ENCODE assay signal across 9 cellular contexts in the genomic region with DNA sequence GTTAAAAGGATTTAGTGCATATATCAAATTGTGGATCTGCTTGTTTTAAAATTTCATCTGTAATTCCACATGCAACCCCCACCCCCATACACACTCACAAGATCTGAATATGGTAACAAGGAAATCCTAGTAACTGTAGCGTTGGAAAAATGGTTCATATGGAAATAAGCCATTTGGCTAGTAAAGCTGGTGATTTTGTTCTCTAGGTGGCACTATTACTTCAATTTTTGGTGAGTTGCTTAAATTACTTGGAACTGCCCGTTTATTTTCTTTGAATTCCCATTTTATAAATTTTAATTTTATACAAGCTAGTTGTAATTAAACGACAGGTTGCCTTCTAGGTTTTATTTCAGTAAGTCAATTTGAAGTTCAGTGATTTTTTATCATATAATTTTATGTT. TPM values are rescaled to one million over a fixed set of nuclear protein-coding genes. Genes with fewer than 3 reads are reported as not detected.
DNase-seq lines count a peak whose midpoint lies in the region; ATAC-seq, FAIRE-seq and TF ChIP-seq lines count a peak whose summit lies in the region.
"Had no signal": no experiment of that assay in that cellular context is flagged by ENCODE, and none has a peak within 500 bp of the region (broad histone marks: within the 10 kb centered on the region; RNA-seq: fewer than 3 reads in every experiment).

No MANE protein-coding gene starts in this region.

- CTCF ChIA-PET in PC-3 (lab: Charles Lee): interaction anchor here (0.5 to 0.9 kb wide), 7 partner anchors 81 to 1634 kb away, joined by 3 to 13 read pairs (median 7); no protein-coding TSS in a partner anchor
- CTCF ChIA-PET in CD4-positive, alpha-beta memory T cell (lab: Charles Lee; ENCODE audit: partially characterized antibody): no interaction called here

- H3K9me3 Mint-ChIP-seq in CD4-positive, alpha-beta memory T cell: peaks cover 0 to 3% (median 0%) of the 10 kb centered on the region in 8 donors

- no peaks in the 10 kb centered on the region for H3K9me3 ChIP-seq in PC-3 (ENCODE audit: low read length)
- no peaks in the 10 kb centered on the region for H3K9me3 ChIP-seq in CD4-positive, alpha-beta memory T cell (ENCODE audit: control insufficient read depth in 1 of 2, low read length in 2 of 2)
- H3K9me3 ChIP-seq in T-helper 17 cell (ENCODE audit: control insufficient read depth, low read length, poor library complexity, severe bottlenecking): peaks cover 3% of the 10 kb centered on the region

- FAIRE-seq in GM19239 (lab: Jason Lieb, UNC): peak; percentile 4

- intact Hi-C loops in PC-3 (cut with micrococcal nuclease): loop anchor here (5.0 kb wide), 2 partner anchors 1327 to 1587 kb away; no protein-coding TSS in a partner anchor
- intact Hi-C loops in CD4-positive, alpha-beta memory T cell (cut with micrococcal nuclease): no loop called here

- H3K27ac Mint-ChIP-seq in CD4-positive, alpha-beta memory T cell: no peak overlapping the region
- H3K27ac Mint-ChIP-seq in T-helper 17 cell: no peak overlapping the region

- peak overlapping the region; percentile 42 for H3K4me2 ChIP-seq in PC-3 (ENCODE audit: low read length)

- H3K27ac ChIP-seq in PC-3 (ENCODE audit: low read length): no peak overlapping the region
- H3K27ac ChIP-seq in CD4-positive, alpha-beta memory T cell (ENCODE audit: low read depth, low read length): no peak overlapping the region
- H3K27ac ChIP-seq: coronary artery had no signal

- no peaks in the 10 kb centered on the region for H3F3A ChIP-seq in PC-3 (ENCODE audit: low read length, unreplicated experiment)

- ATAC-seq in PC-3 (no peak), HG03196 (IDR thresholded peaks at IDR 0.05; ENCODE audit: unreplicated experiment) (no peak), T-helper 17 cell (no peak), GM21381 (IDR thresholded peaks at IDR 0.05; ENCODE audit: unreplicated experiment) (no peak)

- peaks cover 7 to 15% (median 12%) of the 10 kb centered on the region in 4 donors for H3K4me1 Mint-ChIP-seq in CD4-positive, alpha-beta memory T cell
- peaks cover 8% of the 10 kb centered on the region for H3K4me1 Mint-ChIP-seq in T-helper 17 cell

- H3K4me3 Mint-ChIP-seq in CD4-positive, alpha-beta memory T cell: no peak overlapping the region
- H3K4me3 Mint-ChIP-seq in T-helper 17 cell: no peak overlapping the region

- H3K9ac ChIP-seq in PC-3 (ENCODE audit: low read length): no peak overlapping the region

- no peak overlapping the region for H3K4me3 ChIP-seq in PC-3 (ENCODE audit: low read length)
- no peak overlapping the region for H3K4me3 ChIP-seq in CD4-positive, alpha-beta memory T cell (ENCODE audit: low read length in 2 of 2)
- H3K4me3 ChIP-seq: coronary artery had no signal

- no peaks in the 10 kb centered on the region for H4K20me1 ChIP-seq in PC-3 (ENCODE audit: low read length)

- H3K36me3 ChIP-seq in PC-3 (ENCODE audit: low read depth, low read length): no peaks in the 10 kb centered on the region
- H3K36me3 ChIP-seq in CD4-positive, alpha-beta memory T cell (ENCODE audit: insufficient read depth, low read length): no peaks in the 10 kb centered on the region

- POLR2A ChIA-PET in PC-3 (lab: Charles Lee; ENCODE audit: unreplicated experiment): no interaction called here
- POLR2A ChIA-PET in CD4-positive, alpha-beta memory T cell (lab: Charles Lee; ENCODE audit: partially characterized antibody): no interaction called here

- no peaks in the 10 kb centered on the region for H3K9me2 ChIP-seq in PC-3 (replicated peaks; ENCODE audit: low read length)

- H3K4me1 ChIP-seq in PC-3 (ENCODE audit: insufficient read depth, low read length): peaks cover 26% of the 10 kb centered on the region
- H3K4me1 ChIP-seq in CD4-positive, alpha-beta memory T cell (ENCODE audit: insufficient read depth, low read length): peaks cover 12% of the 10 kb centered on the region

- DNase-seq in AG09319 (ENCODE audit: extremely low read depth, low read depth) (no peak), GM19239 (ENCODE audit: insufficient read length, low spot score) (no peak), PC-3 (peak; percentile 69), fibroblast of peridontal ligament (ENCODE audit: extremely low read depth) (peak; percentile 71), T-helper 17 cell (no peak)
- DNase-seq in CD4-positive, alpha-beta memory T cell: no peak

- TF ChIP-seq CTCF in AG09319 (IDR thresholded peaks at IDR 0.05; ENCODE audit: low read depth, low read length) (peak; percentile 31), PC-3 (conservative IDR thresholded peaks at IDR 0.05; ENCODE audit: low read depth, low read length) (peak; percentile 78)

- no peaks in the 10 kb centered on the region for H3K27me3 ChIP-seq in PC-3 (ENCODE audit: low read length)
- peaks cover 6% of the 10 kb centered on the region for H3K27me3 ChIP-seq in CD4-positive, alpha-beta memory T cell (ENCODE audit: insufficient read depth, low read length)

- no TSS peak for BruUV-seq in PC-3 (replicated peaks; lab: Mats Ljungman, UMichigan)

- no peaks in the 10 kb centered on the region for H3K36me3 Mint-ChIP-seq in CD4-positive, alpha-beta memory T cell
- H3K36me3 Mint-ChIP-seq in T-helper 17 cell (ENCODE audit: low read depth): peaks cover 4% of the 10 kb centered on the region

- H3K79me2 ChIP-seq in PC-3 (ENCODE audit: low read length): peaks cover 67% of the 10 kb centered on the region

- peaks cover 33 to 34% of the 10 kb centered on the region in 2 donors for H3K27me3 Mint-ChIP-seq in CD4-positive, alpha-beta memory T cell
- peaks cover 51% of the 10 kb centered on the region for H3K27me3 Mint-ChIP-seq in T-helper 17 cell

- peak overlapping the region; percentile 33 for H2AFZ ChIP-seq in PC-3 (ENCODE audit: low read length)

RNA-seq across cellular contexts. Expression of a gene that starts 5.3 kb away (rescaled TPM):
- total RNA-seq in PC-3 (2014; rRNA removed) (3.4 and 3.8 TPM in 2 replicates), T-helper 17 cell (not detected)
- not detected for total RNA-seq in CD4-positive, alpha-beta memory T cell
- polyA plus RNA-seq in CD4-positive, alpha-beta memory T cell: not detected

Comparison
In these comparisons a context has a peak if more than half of its experiments do, and no peak if none do; other contexts are left out.
1. DNase-seq: peak in PC-3 (single experiment) and fibroblast of peridontal ligament (single experiment); none in AG09319 (single experiment), GM19239 (single experiment), CD4-positive, alpha-beta memory T cell (0 of 5) and T-helper 17 cell (0 of 3).